Comparison of ENCODE assay signal across 11 cellular contexts in genomic region chr1:156684227-156684782, GRCh38. TPM values are rescaled to one million over a fixed set of nuclear protein-coding genes. Genes with fewer than 3 reads are reported as not detected.
A peak's percentile ranks its signal among the peaks of the same experiment; 100 is the strongest.
DNase-seq lines count a peak whose midpoint lies in the region; ATAC-seq and TF ChIP-seq lines count a peak whose summit lies in the region.
"Had no signal": no experiment of that assay in that cellular context is flagged by ENCODE, and none has a peak within 500 bp of the region (broad histone marks: within the 10 kb centered on the region; RNA-seq: fewer than 3 reads in every experiment).

No MANE protein-coding gene starts in this region.

- H3K4me1 ChIP-seq in BLaER1 = peaks cover 52% of the 10 kb centered on the region
- H3K4me1 ChIP-seq in GM23248 (ENCODE audit: insufficient read depth) = peaks cover 25% of the 10 kb centered on the region
- no peaks in the 10 kb centered on the region for H3K4me1 ChIP-seq in A673 (ENCODE audit: insufficient read depth, low read length, poor library complexity, severe bottlenecking)
- H3K4me1 ChIP-seq: uterus had no signal

- intact Hi-C loops in A673 (cut with micrococcal nuclease; ENCODE audit: unreplicated experiment) = loop anchor here (10.0 kb wide), 1 partner anchor 240 kb away; the partner anchor contains the start of gene LRRC71

- H2AFZ ChIP-seq in GM23248 = peak overlapping the region; percentile 45; the same call in 1 of the 2 replicates

- no peak overlapping the region for H3K27ac Mint-ChIP-seq in T-helper 17 cell

- no peaks in the 10 kb centered on the region for H4K20me1 ChIP-seq in BLaER1
- H4K20me1 ChIP-seq in GM23248 (ENCODE audit: insufficient read depth) = no peaks in the 10 kb centered on the region

- POLR2A ChIA-PET in A673 (lab: Charles Lee; ENCODE audit: low non-redundant PET) = interaction anchor here (0.7 kb wide), 1 partner anchor 50 kb away, joined by 11 read pairs; no protein-coding TSS in a partner anchor

- H3K36me3 Mint-ChIP-seq in T-helper 17 cell (ENCODE audit: low read depth) = peaks cover 2% of the 10 kb centered on the region

- H3K4me2 ChIP-seq in BLaER1 (peak overlapping the region; percentile 88), GM23248 (ENCODE audit: unreplicated experiment) (no peak overlapping the region)

- CTCF ChIA-PET in A673 (lab: Charles Lee) = interaction anchor here (1.1 kb wide), 1 partner anchor 22 kb away, joined by 3 read pairs; the partner anchor contains the start of gene CRABP2

- H3K36me3 ChIP-seq in BLaER1 = no peaks in the 10 kb centered on the region
- no peaks in the 10 kb centered on the region for H3K36me3 ChIP-seq in GM23248 (ENCODE audit: low read depth)
- H3K36me3 ChIP-seq in A673 (ENCODE audit: insufficient read depth, low read length, poor library complexity, severe bottlenecking) = no peaks in the 10 kb centered on the region
- H3K36me3 ChIP-seq: uterus had no signal

- no TSS peak for BruUV-seq in A673 (replicated peaks; lab: Mats Ljungman, UMichigan)

- DNase-seq in GM23248 (peak; percentile 86), T-helper 17 cell (no peak), fibroblast of the aortic adventitia (ENCODE audit: low read depth) (peak; percentile 51), A673 (ENCODE audit: low spot score) (no peak), NCI-H524 treated with DMSO at 0.1 percent for 48 hours (lab: John Stamatoyannopoulos, UW) (no peak)
- no peak for DNase-seq in activated CD4-positive, CD25-positive, alpha-beta regulatory T cell treated with anti-CD3 and anti-CD28 coated beads, Interleukin-2, amount 50 U/mL, for 72 hours
- DNase-seq: activated CD8-positive, alpha-beta memory T cell treated with anti-CD3 and anti-CD28 coated beads for 24 hours; uterus had no signal

- TF ChIP-seq CTCF in fibroblast of the aortic adventitia (IDR thresholded peaks at IDR 0.05; ENCODE audit: insufficient read depth, low read length) = peak; percentile 19
- no peak for TF ChIP-seq CTCF in A673 (conservative IDR thresholded peaks at IDR 0.05; ENCODE audit: low read depth, low read length)

- H3K79me2 ChIP-seq in GM23248 (ENCODE audit: insufficient read depth) = no peaks in the 10 kb centered on the region

- in situ Hi-C loops in GM23248 (cut with MboI) = no loop called here

- H3K9me2 ChIP-seq in GM23248 (ENCODE audit: insufficient read depth) = no peaks in the 10 kb centered on the region

- peaks cover 47% of the 10 kb centered on the region for H3K27me3 Mint-ChIP-seq in T-helper 17 cell

- H3F3A ChIP-seq in GM23248 (ENCODE audit: insufficient read depth) = peaks cover 14% of the 10 kb centered on the region

- no peak overlapping the region for H3K27ac ChIP-seq in BLaER1
- H3K27ac ChIP-seq in GM23248 = peak overlapping the region; percentile 61
- no peak overlapping the region for H3K27ac ChIP-seq in A673 (ENCODE audit: low read depth, low read length, poor library complexity, severe bottlenecking)
- H3K27ac ChIP-seq: uterus had no signal

- 45 to 49% methylated on average over 5 of the region's 5 CpGs for WGBS in GM23248 (ENCODE audit: low coverage in 1 of 2, low lambda C conversion rate in 2 of 2, missing lambda C conversion rate in 2 of 2), 2 experiments

- ATAC-seq in T-helper 17 cell = peak; percentile 74
- no peak for ATAC-seq in HG02852 (IDR thresholded peaks at IDR 0.05; ENCODE audit: unreplicated experiment)

- H3K4me1 Mint-ChIP-seq in T-helper 17 cell = peaks cover 16% of the 10 kb centered on the region

- no peak overlapping the region for H3K4me3 ChIP-seq in BLaER1
- no peak overlapping the region for H3K4me3 ChIP-seq in GM23248
- no peak overlapping the region for H3K4me3 ChIP-seq in fibroblast of the aortic adventitia (ENCODE audit: low read depth, low read length)
- no peak overlapping the region for H3K4me3 ChIP-seq in A673 (ENCODE audit: low read depth, low read length, poor library complexity, severe bottlenecking)
- H3K4me3 ChIP-seq: uterus had no signal

- no peak overlapping the region for H3K9ac ChIP-seq in BLaER1
- no peak overlapping the region for H3K9ac ChIP-seq in GM23248

- no peak overlapping the region for H3K4me3 Mint-ChIP-seq in T-helper 17 cell

- H3K9me3 ChIP-seq in BLaER1 (no peaks in the 10 kb centered on the region), GM23248 (ENCODE audit: low read depth) (no peaks in the 10 kb centered on the region), T-helper 17 cell (ENCODE audit: control insufficient read depth, low read length, poor library complexity, severe bottlenecking) (no peaks in the 10 kb centered on the region), A673 (ENCODE audit: low read depth, low read length, poor library complexity, severe bottlenecking) (no peaks in the 10 kb centered on the region)
- H3K9me3 ChIP-seq: uterus had no signal

- H3K27me3 ChIP-seq in BLaER1 = peaks cover 21% of the 10 kb centered on the region
- no peaks in the 10 kb centered on the region for H3K27me3 ChIP-seq in GM23248 (replicated peaks; ENCODE audit: insufficient read depth)
- H3K27me3 ChIP-seq in A673 (replicated peaks; ENCODE audit: insufficient read depth, low read depth, low read length, poor library complexity) = peaks cover 36% of the 10 kb centered on the region
- H3K27me3 ChIP-seq: uterus had no signal

RNA-seq across cellular contexts. Expression of gene NES, which starts 7.1 kb away (rescaled TPM):
- total RNA-seq in GM23248 (2014; rRNA removed; shearing (Covaris generic)) = 15.0 and 23.0 TPM in 2 replicates
- polyA plus RNA-seq in GM23248 (2016; fragmentation: Nextera tagmentation; extraction: Ambion mirVana) = 2.2 TPM in 2 replicates
- total RNA-seq in T-helper 17 cell = not detected
- 44.5 and 83.0 TPM in 2 replicates for total RNA-seq in fibroblast of the aortic adventitia (ENCODE audit: low replicate concordance)
- 8.7 and 12.3 TPM in 2 replicates for total RNA-seq in A673 (2021)
- total RNA-seq: mononuclear cell had no signal

RNA-seq across cellular contexts. Expression of gene CRABP2, which starts 21.1 kb away (rescaled TPM):
- total RNA-seq in GM23248 (2014; rRNA removed; shearing (Covaris generic)) = 23.3 and 38.8 TPM in 2 replicates
- 64.1 and 68.6 TPM in 2 replicates for polyA plus RNA-seq in GM23248 (2016; fragmentation: Nextera tagmentation; extraction: Ambion mirVana)
- total RNA-seq in T-helper 17 cell = 1 to 10 TPM; 1.5 to 4.5 TPM
- 62.7 and 68.9 TPM in 2 replicates for total RNA-seq in fibroblast of the aortic adventitia (ENCODE audit: low replicate concordance)
- total RNA-seq in A673 (2021) = 1.1 and 4.0 TPM in 2 replicates

RNA-seq across cellular contexts. Expression of gene BCAN, which starts 42.4 kb away (rescaled TPM):
- not detected in 2 replicates for total RNA-seq in GM23248 (2014; rRNA removed; shearing (Covaris generic))
- not detected in 2 replicates for polyA plus RNA-seq in GM23248 (2016; fragmentation: Nextera tagmentation; extraction: Ambion mirVana)
- total RNA-seq in T-helper 17 cell (not detected), fibroblast of the aortic adventitia (ENCODE audit: low replicate concordance) (not detected in 2 replicates), A673 (2021) (not detected in 2 replicates)
- total RNA-seq: mononuclear cell had no signal

RNA-seq across cellular contexts. Expression of gene METTL25B, which starts 44.0 kb away (rescaled TPM):
- total RNA-seq in GM23248 (2014; rRNA removed; shearing (Covaris generic)) = 4.5 and 5.6 TPM in 2 replicates
- polyA plus RNA-seq in GM23248 (2016; fragmentation: Nextera tagmentation; extraction: Ambion mirVana) = 7.4 and 10.1 TPM in 2 replicates
- 10 to 100 TPM; 13.1 to 21.6 TPM for total RNA-seq in T-helper 17 cell
- total RNA-seq in fibroblast of the aortic adventitia (ENCODE audit: low replicate concordance) = 4.1 and 10.9 TPM in 2 replicates
- 20.2 TPM in 2 replicates for total RNA-seq in A673 (2021)

RNA-seq across cellular contexts. Expression of gene ISG20L2, which starts 44.3 kb away (rescaled TPM):
- 10.4 TPM in 2 replicates for total RNA-seq in GM23248 (2014; rRNA removed; shearing (Covaris generic))
- polyA plus RNA-seq in GM23248 (2016; fragmentation: Nextera tagmentation; extraction: Ambion mirVana) = 17.8 and 21.5 TPM in 2 replicates
- total RNA-seq in T-helper 17 cell (10 to 100 TPM; 41.4 to 54.2 TPM), fibroblast of the aortic adventitia (ENCODE audit: low replicate concordance) (9.9 and 27.4 TPM in 2 replicates), A673 (2021) (45.7 and 46.5 TPM in 2 replicates)

Comparison
In these comparisons a context has a peak if more than half of its experiments do, and no peak if none do; other contexts are left out.
1. DNase-seq: peak in GM23248 (single experiment) and fibroblast of the aortic adventitia (single experiment); none in T-helper 17 cell (0 of 3), A673 (single experiment), NCI-H524 treated with DMSO at 0.1 percent for 48 hours (single experiment) and activated CD4-positive, CD25-positive, alpha-beta regulatory T cell treated with anti-CD3 and anti-CD28 coated beads, Interleukin-2, amount 50 U/mL, for 72 hours (single experiment).